In the genomic region with DNA sequence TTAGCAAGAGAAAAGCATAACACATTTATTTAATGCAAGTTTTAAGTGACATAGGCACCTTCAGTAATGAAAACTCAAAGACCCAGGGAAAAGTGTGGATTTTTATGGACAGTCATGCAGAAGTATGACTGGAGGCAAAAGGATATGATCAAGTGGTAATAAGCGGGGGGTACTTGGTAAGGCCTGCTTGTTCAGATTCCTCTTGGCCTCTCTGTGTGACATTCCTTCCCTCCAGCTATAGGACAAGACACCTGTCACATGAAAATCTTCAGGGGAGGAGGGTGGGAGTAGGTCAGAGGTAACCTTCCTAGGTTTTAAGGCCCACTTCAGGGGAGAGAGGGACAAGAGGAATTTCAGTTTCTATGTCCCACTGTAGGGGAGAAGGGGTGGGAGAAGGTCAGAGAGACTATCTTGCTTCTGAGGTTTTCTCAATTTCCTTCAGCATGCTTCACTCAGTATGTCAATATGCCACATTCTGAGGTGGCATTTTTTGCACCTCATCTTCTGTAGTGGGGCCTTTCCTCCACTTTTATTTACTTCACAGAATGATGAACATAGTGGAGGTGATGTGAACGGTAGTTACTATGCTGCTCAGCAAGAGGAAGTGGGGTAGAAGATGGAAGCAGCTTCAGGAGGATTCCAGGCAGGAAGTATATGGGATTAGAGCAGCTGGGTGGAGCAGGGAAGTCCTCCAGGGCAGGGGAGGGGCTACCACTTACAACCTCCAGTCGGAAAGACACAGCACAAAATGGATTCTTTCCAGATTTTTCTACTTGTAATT, we compare ENCODE assay signal across 9 cellular contexts.
A peak's percentile ranks its signal among the peaks of the same experiment; 100 is the strongest.
DNase-seq lines count a peak whose midpoint lies in the region; ATAC-seq lines count a peak whose summit lies in the region.
"Had no signal": no experiment of that assay in that cellular context is flagged by ENCODE, and none has a peak within 500 bp of the region (broad histone marks: within the 10 kb centered on the region; RNA-seq: fewer than 3 reads in every experiment).

No MANE protein-coding gene starts in this region.

- DNase-seq in AG08396 (ENCODE audit: low spot score) (peak; percentile 18), EH (ENCODE audit: low read depth) (peak; percentile 70), NCI-H69 (lab: John Stamatoyannopoulos, UW) (peak; percentile 84), foreskin melanocyte (peak; percentile 32), dedifferentiated amniotic fluid mesenchymal stem cell (ENCODE audit: extremely low spot score) (no peak), HUDEP-2 (lab: John Stamatoyannopoulos, UW; ENCODE audit: unreplicated experiment in 76 of 76) (no peak)
- no peak for DNase-seq in stimulated activated CD4-positive, alpha-beta T cell treated with anti-CD3 and anti-CD28 coated beads, Interleukin-4, amount 100 ng/mL, for 4 hours
- DNase-seq: effector CD4-positive, alpha-beta T cell had no signal

- no peak for ATAC-seq in HG03108 (IDR thresholded peaks at IDR 0.05; ENCODE audit: unreplicated experiment)

Comparison
In these comparisons a context has a peak if more than half of its experiments do, and no peak if none do; other contexts are left out.
1. DNase-seq: peak in AG08396 (single experiment), EH (single experiment), NCI-H69 (single experiment) and foreskin melanocyte (single experiment); none in dedifferentiated amniotic fluid mesenchymal stem cell (single experiment), stimulated activated CD4-positive, alpha-beta T cell treated with anti-CD3 and anti-CD28 coated beads, Interleukin-4, amount 100 ng/mL, for 4 hours (0 of 2) and HUDEP-2 (0 of 76).